ENCODE assay signal across 9 cellular contexts in the genomic region with DNA sequence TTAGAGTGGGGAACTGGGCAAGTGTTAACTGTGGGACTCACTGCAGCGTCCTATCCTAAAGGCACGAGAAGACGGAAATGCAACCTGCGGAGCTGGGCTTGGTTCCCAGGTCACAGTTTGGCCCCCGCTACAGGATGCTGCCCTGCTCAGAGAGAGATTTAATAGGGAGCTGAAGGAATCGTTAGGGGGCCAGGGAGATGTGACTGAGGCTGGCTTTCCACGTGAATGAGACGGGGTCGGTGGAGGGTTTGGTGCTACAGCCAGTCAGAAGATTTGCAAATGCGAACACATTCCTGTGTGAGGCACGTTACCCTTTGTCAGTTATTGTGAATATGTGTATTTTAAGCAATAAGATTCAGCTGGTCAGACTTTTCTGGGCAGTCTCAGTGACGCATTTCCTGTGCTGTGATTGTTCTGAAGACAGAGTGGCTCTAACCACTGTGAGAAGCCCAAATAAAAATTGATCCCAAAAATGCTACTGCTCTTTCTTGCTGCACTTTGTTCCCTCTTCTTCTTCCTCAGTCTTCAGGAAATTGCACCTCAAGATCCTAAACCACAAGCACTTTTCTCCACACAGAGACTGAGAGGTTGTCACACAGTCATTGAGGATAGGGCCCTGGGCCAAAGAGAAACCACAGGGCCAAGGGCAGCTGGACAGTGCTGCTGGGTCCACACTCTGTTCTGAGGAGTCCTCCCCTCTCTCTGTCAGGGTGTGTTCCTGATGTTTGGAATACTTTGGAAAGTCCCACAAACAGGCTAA. TPM values are rescaled to one million over a fixed set of nuclear protein-coding genes. Genes with fewer than 3 reads are reported as not detected.
DNase-seq lines count a peak whose midpoint lies in the region; TF ChIP-seq lines count a peak whose summit lies in the region.
"Had no signal": no experiment of that assay in that cellular context is flagged by ENCODE, and none has a peak within 500 bp of the region (broad histone marks: within the 10 kb centered on the region; RNA-seq: fewer than 3 reads in every experiment).

No MANE protein-coding gene starts in this region.

- H4K20me1 ChIP-seq in osteoblast (ENCODE audit: insufficient read depth, low read length) = peaks cover 2% of the 10 kb centered on the region

- peak overlapping the region; percentile 94 for H3K27ac ChIP-seq in osteoblast (ENCODE audit: low read depth, low read length)

- CTCF ChIA-PET in HEK293T (lab: Yijun Ruan, JAX) = no interaction called here

- DNase-seq in Ammon's horn (ENCODE audit: low spot score) (peak; percentile 66), SK-MEL-5 (ENCODE audit: low read depth, low spot score) (peak; percentile 52), foreskin fibroblast (peak; percentile 27 to 53), osteoblast (ENCODE audit: insufficient read length, low spot score, missing footprints) (peak; percentile 85), NCI-H1048 (lab: John Stamatoyannopoulos, UW) (no peak), HEK293T (ENCODE audit: extremely low spot score) (no peak), ecto neural progenitor cell (ENCODE audit: low spot score) (no peak)
- no peak for DNase-seq in activated CD4-positive, alpha-beta T cell treated with anti-CD3 and anti-CD28 coated beads, Interleukin-2, amount 50 U/mL, for 4 hours
- DNase-seq: GDM1 had no signal

- POLR2A ChIA-PET in HEK293T (lab: Yijun Ruan, JAX) = no interaction called here

- no peaks in the 10 kb centered on the region for H3K9me3 ChIP-seq in osteoblast (ENCODE audit: low read depth, low read length)

- H2AFZ ChIP-seq in osteoblast (ENCODE audit: low read length) = peak overlapping the region; percentile 12

- peak overlapping the region; percentile 61 for H3K4me2 ChIP-seq in osteoblast (ENCODE audit: insufficient read depth, low read length)

- TF ChIP-seq CTCF in foreskin fibroblast (IDR thresholded peaks at IDR 0.05; ENCODE audit: low read depth, low read length) (no peak), osteoblast (IDR thresholded peaks at IDR 0.05; ENCODE audit: extremely low read depth, low read depth, low read length) (no peak)

- no peaks in the 10 kb centered on the region for H3K27me3 ChIP-seq in osteoblast (ENCODE audit: insufficient read depth, low read length)

- no peak overlapping the region for H3K4me3 ChIP-seq in foreskin fibroblast (ENCODE audit: low read depth in 1 of 2, low read length in 2 of 2)
- no peak overlapping the region for H3K4me3 ChIP-seq in osteoblast (ENCODE audit: insufficient read depth, low read length)

- peaks cover 37% of the 10 kb centered on the region for H3K36me3 ChIP-seq in osteoblast (ENCODE audit: insufficient read depth, low read length)

- no peaks in the 10 kb centered on the region for H3K79me2 ChIP-seq in osteoblast (ENCODE audit: insufficient read depth, low read length)

- in situ Hi-C loops in SK-MEL-5 (cut with HindIII; ENCODE audit: low pct_unique_long_range_greater_than_20kb, low sequenced_read_pairs) = no loop called here

- peaks cover 31% of the 10 kb centered on the region for H3K4me1 ChIP-seq in osteoblast (ENCODE audit: insufficient read depth, low read length)

TF ChIP-seq in HEK293T, 16 proteins besides CTCF, POLR2A, EP300 and RAD21:
- TF ChIP-seq FOXK2 (IDR thresholded peaks at IDR 0.05) (no peak), BHLHE40 (IDR thresholded peaks at IDR 0.05; ENCODE audit: borderline replicate concordance) (no peak), ELF4 (IDR thresholded peaks at IDR 0.05) (no peak), FOXM1 (IDR thresholded peaks at IDR 0.05; ENCODE audit: borderline replicate concordance) (no peak), CTBP1 (IDR thresholded peaks at IDR 0.05; ENCODE audit: borderline replicate concordance) (no peak), SUZ12 (IDR thresholded peaks at IDR 0.05) (no peak), LEF1 (IDR thresholded peaks at IDR 0.05; ENCODE audit: borderline replicate concordance) (no peak), ARNT (IDR thresholded peaks at IDR 0.05) (no peak), TARDBP (IDR thresholded peaks at IDR 0.05) (no peak), NFRKB (IDR thresholded peaks at IDR 0.05) (no peak), ZNF384 (IDR thresholded peaks at IDR 0.05) (no peak), FOXA1 (IDR thresholded peaks at IDR 0.05) (no peak), L3MBTL2 (conservative IDR thresholded peaks at IDR 0.05) (no peak), HDGF (IDR thresholded peaks at IDR 0.05; ENCODE audit: borderline replicate concordance) (no peak), SP1 (IDR thresholded peaks at IDR 0.05) (no peak)
- TF ChIP-seq, protein P1, sequence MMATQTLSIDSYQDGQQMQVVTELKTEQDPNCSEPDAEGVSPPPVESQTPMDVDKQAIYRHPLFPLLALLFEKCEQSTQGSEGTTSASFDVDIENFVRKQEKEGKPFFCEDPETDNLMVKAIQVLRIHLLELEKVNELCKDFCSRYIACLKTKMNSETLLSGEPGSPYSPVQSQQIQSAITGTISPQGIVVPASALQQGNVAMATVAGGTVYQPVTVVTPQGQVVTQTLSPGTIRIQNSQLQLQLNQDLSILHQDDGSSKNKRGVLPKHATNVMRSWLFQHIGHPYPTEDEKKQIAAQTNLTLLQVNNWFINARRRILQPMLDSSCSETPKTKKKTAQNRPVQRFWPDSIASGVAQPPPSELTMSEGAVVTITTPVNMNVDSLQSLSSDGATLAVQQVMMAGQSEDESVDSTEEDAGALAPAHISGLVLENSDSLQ (IDR thresholded peaks at IDR 0.05) = no peak

RNA-seq across cellular contexts. Expression of a gene that starts 21.2 kb away (rescaled TPM):
- not detected in 2 replicates for total RNA-seq in SK-MEL-5 (2014; rRNA removed; shearing (Covaris generic))
- 0.08 TPM in 1 of 2 replicates, not detected in the other for polyA plus RNA-seq in SK-MEL-5 (2015; cell fraction: cytosol; rRNA removed)
- polyA plus RNA-seq in SK-MEL-5 (2015; cell fraction: nucleus; rRNA removed) = not detected in 2 replicates
- under 0.01 TPM in 1 of 2 replicates, not detected in the other for total RNA-seq in osteoblast

RNA-seq across cellular contexts. Expression of a gene that starts 38.1 kb away (rescaled TPM):
- total RNA-seq in SK-MEL-5 (2014; rRNA removed; shearing (Covaris generic)) = 22.1 and 25.2 TPM in 2 replicates
- 16.7 and 25.5 TPM in 2 replicates for polyA plus RNA-seq in SK-MEL-5 (2015; cell fraction: cytosol; rRNA removed)
- 8.4 and 13.3 TPM in 2 replicates for polyA plus RNA-seq in SK-MEL-5 (2015; cell fraction: nucleus; rRNA removed)
- total RNA-seq in osteoblast = 29.3 and 34.5 TPM in 2 replicates

RNA-seq across cellular contexts. Expression of a gene that starts 53.3 kb away (rescaled TPM):
- total RNA-seq in SK-MEL-5 (2014; rRNA removed; shearing (Covaris generic)) = 0.13 and 0.21 TPM in 2 replicates
- polyA plus RNA-seq in SK-MEL-5 (2015; cell fraction: cytosol; rRNA removed) = not detected in 2 replicates
- polyA plus RNA-seq in SK-MEL-5 (2015; cell fraction: nucleus; rRNA removed) = 0.50 and 2.8 TPM in 2 replicates
- 6.2 and 8.0 TPM in 2 replicates for total RNA-seq in osteoblast

Comparison
In these comparisons a context has a peak if more than half of its experiments do, and no peak if none do; other contexts are left out.
1. DNase-seq: peak in Ammon's horn (single experiment), SK-MEL-5 (single experiment), foreskin fibroblast (2 of 2) and osteoblast (single experiment); none in activated CD4-positive, alpha-beta T cell treated with anti-CD3 and anti-CD28 coated beads, Interleukin-2, amount 50 U/mL, for 4 hours (0 of 2), NCI-H1048 (single experiment), HEK293T (single experiment) and ecto neural progenitor cell (single experiment).